ENCODE assay signal across 8 cellular contexts in the genomic region with DNA sequence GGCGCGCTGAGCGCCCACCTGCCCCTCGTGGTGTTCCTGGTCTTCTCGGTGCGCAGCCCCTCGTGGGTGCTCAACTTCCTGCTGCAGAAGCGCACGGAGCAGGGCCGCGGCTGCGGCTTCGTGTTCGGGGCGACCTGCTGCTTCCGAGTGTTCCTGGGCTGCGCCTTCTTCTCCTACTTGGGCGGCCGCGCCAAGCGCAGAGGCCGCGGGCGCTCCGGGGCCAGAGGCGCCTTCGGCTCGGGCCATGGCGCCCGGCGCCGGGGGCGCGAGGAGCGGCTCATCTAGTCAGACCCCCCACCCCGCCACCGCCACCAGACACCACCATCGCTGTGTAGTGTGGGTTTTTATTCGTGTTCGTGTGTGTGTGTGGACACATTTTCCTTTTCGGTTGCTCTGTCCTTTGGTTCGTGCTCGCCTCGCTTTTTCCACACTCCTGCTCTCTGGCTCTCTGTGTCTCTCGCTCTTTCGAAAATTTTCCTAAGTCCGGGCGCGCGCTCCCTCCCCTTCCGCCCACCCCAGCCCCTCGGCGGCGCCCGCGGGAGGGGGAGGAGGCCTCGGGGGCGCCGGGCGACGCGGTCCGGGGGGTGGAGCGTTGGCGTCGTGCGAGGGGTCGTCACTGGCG.
DNase-seq lines count a peak whose midpoint lies in the region; ATAC-seq and TF ChIP-seq lines count a peak whose summit lies in the region.

No MANE protein-coding gene starts in this region.

- H3K4me1 Mint-ChIP-seq in nephron, result peaks cover 40% of the 10 kb centered on the region

- peak overlapping the region; percentile 97 to 100 (median 99) for H3K27ac Mint-ChIP-seq in nephron

- H3K4me3 Mint-ChIP-seq in nephron, result peak overlapping the region; percentile 86 to 97 (median 95)

- peak overlapping the region; percentile 60 for H3K27ac ChIP-seq in ACC112 (ENCODE audit: low read depth, low read length)

- TF ChIP-seq CTCF in nephron (IDR thresholded peaks at IDR 0.05; ENCODE audit: unreplicated experiment in 3 of 3), result no peak

- peaks cover 42% of the 10 kb centered on the region for H3K79me2 ChIP-seq in ACC112 (ENCODE audit: control insufficient read depth, insufficient read depth, low read length, unreplicated experiment)

- peak overlapping the region; percentile 53 for H2AFZ ChIP-seq in ACC112 (ENCODE audit: low read length, unreplicated experiment)

- DNase-seq in HuH-7 (ENCODE audit: low spot score), result peak; percentile 91
- DNase-seq in RKO (ENCODE audit: low spot score), result peak; percentile 58
- peak; percentile 58 for DNase-seq in activated T-helper 9 cell treated with anti-CD3 and anti-CD28 coated beads, Interleukin-2, amount 50 U/mL, for 16 hours (ENCODE audit: low read depth)
- peak; percentile 76 for DNase-seq in fibroblast of peridontal ligament (ENCODE audit: extremely low read depth)
- peak; percentile 82 for DNase-seq in stimulated activated naive CD8-positive, alpha-beta T cell treated with anti-CD3 and anti-CD28 coated beads, Interleukin-15, Interleukin-2, amounts not matched to agents 100 U/mL and 50 U/mL, for 24 hours

- H3K4me1 ChIP-seq in ACC112 (ENCODE audit: control insufficient read depth, insufficient read depth, low read length, unreplicated experiment), result peaks cover 22% of the 10 kb centered on the region

- peaks cover 3% of the 10 kb centered on the region for H3K36me3 Mint-ChIP-seq in nephron (ENCODE audit: low read depth)

- ATAC-seq in GM19023 (IDR thresholded peaks at IDR 0.05; ENCODE audit: unreplicated experiment), result peak; percentile 24
- ATAC-seq in stimulated activated naive CD8-positive, alpha-beta T cell treated with anti-CD3 and anti-CD28 coated beads, Interleukin-15, Interleukin-2, amounts not matched to agents 100 U/mL and 50 U/mL, for 24 hours, result peak; percentile 38

- no peaks in the 10 kb centered on the region for H3K27me3 Mint-ChIP-seq in nephron (ENCODE audit: low read depth)

- H3K4me3 ChIP-seq in ACC112 (ENCODE audit: low read depth, low read length), result peak overlapping the region; percentile 80

- H3K27me3 ChIP-seq in ACC112 (ENCODE audit: insufficient read depth, low read length), result 0 out of 2 replicates have a peak, but pooled peaks cover under 1% of the 10 kb centered on the region

- H3K9me3 Mint-ChIP-seq in nephron, result no peaks in the 10 kb centered on the region

- no peaks in the 10 kb centered on the region for H3K36me3 ChIP-seq in ACC112 (ENCODE audit: insufficient read depth, low read length)

Comparison
In these comparisons a context has a peak if more than half of its experiments do, and no peak if none do; other contexts are left out.
1. Peak in every context shown above with its lines: DNase-seq, ATAC-seq, H3K4me3 ChIP-seq and H3K27ac ChIP-seq.